16 cellular contexts compared by ENCODE assay signal in genomic region chr4:52670739-52671138, GRCh38.
"Had no signal": no experiment of that assay in that cellular context is flagged by ENCODE, and none has a peak within 500 bp of the region (broad histone marks: within the 10 kb centered on the region; RNA-seq: fewer than 3 reads in every experiment).

No MANE protein-coding gene starts in this region.

- H3K4me3 ChIP-seq: dorsolateral prefrontal cortex, gastroesophageal sphincter, heart left ventricle, left lung, psoas muscle, skin epidermis, vagina had no signal

- H3K27ac ChIP-seq: dorsolateral prefrontal cortex, gastroesophageal sphincter, heart left ventricle, left lung, psoas muscle, skin epidermis, vagina, WERI-Rb-1 had no signal

- H3K4me1 ChIP-seq: gastroesophageal sphincter, left lung, psoas muscle, vagina had no signal

- ATAC-seq: activated CD8-positive, alpha-beta memory T cell treated with anti-CD3 and anti-CD28 coated beads, Interleukin-2, amount 10 ng/mL, durations not matched to agents 7 days and 5 days; gastroesophageal sphincter; heart left ventricle; left lung; psoas muscle; right cardiac atrium; stimulated activated naive CD8-positive, alpha-beta T cell treated with anti-CD3 and anti-CD28 coated beads, Interleukin-15, Interleukin-2, amounts not matched to agents 100 U/mL and 50 U/mL, for 24 hours had no signal

- FAIRE-seq: colon, kidney had no signal

- H3K36me3 ChIP-seq: gastroesophageal sphincter, heart left ventricle, left lung, vagina, WERI-Rb-1 had no signal

- DNase-seq: activated CD4-positive, alpha-beta memory T cell treated with anti-CD3 and anti-CD28 coated beads for 36 hours; activated CD8-positive, alpha-beta memory T cell treated with anti-CD3 and anti-CD28 coated beads, Interleukin-2, amount 10 ng/mL, durations not matched to agents 7 days and 5 days; dorsolateral prefrontal cortex; heart left ventricle; kidney; left lung; occipital lobe; psoas muscle; right cardiac atrium; stimulated activated naive CD8-positive, alpha-beta T cell treated with anti-CD3 and anti-CD28 coated beads, Interleukin-15, Interleukin-2, amounts not matched to agents 100 U/mL and 50 U/mL, for 24 hours; T-helper 2 cell; WERI-Rb-1 had no signal

- H3K27me3 ChIP-seq: dorsolateral prefrontal cortex, gastroesophageal sphincter, left lung, vagina had no signal

- H3K9me3 ChIP-seq: gastroesophageal sphincter, heart left ventricle, left lung, psoas muscle, vagina had no signal
